ENCODE assay signal across 24 cellular contexts in the genomic region with DNA sequence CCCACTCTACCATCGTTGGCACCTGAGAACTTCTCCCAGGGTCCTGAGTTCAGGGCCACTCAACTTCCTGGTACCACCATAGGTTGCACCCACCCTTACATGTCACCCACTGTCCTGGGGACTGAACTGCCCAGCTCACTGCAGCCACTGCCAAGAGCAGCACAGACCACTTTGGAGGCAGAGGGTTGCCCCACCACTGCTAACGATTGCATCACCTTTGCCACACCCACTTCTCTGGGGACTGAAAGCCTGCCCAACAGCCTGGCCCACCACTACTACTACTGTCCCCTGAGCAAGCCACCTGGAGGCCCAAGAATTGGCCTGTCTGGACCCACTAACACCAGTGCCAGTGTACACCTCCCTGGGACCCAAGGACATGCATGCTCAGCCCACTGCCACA. TPM values are rescaled to one million over a fixed set of nuclear protein-coding genes. Genes with fewer than 3 reads are reported as not detected.
DNase-seq lines count a peak whose midpoint lies in the region; ATAC-seq and TF ChIP-seq lines count a peak whose summit lies in the region.
"Had no signal": no experiment of that assay in that cellular context is flagged by ENCODE, and none has a peak within 500 bp of the region (broad histone marks: within the 10 kb centered on the region; RNA-seq: fewer than 3 reads in every experiment).

No MANE protein-coding gene starts in this region.

- no peak overlapping the region for H3K4me3 ChIP-seq in H7 (ENCODE audit: insufficient read depth, low read depth, low read length)
- H3K4me3 ChIP-seq in brain microvascular endothelial cell (ENCODE audit: low read depth, low read length) = no peak overlapping the region
- H3K4me3 ChIP-seq: left lung, pancreas, SJCRH30 had no signal

- in situ Hi-C loops in brain microvascular endothelial cell (cut with HindIII; ENCODE audit: low pct_ligation_motif_present, low sequenced_read_pairs) = no loop called here

- H3K36me3 ChIP-seq in H7 (replicated peaks; ENCODE audit: control insufficient read depth, insufficient read depth, low read length) (no peaks in the 10 kb centered on the region), brain microvascular endothelial cell (replicated peaks) (no peaks in the 10 kb centered on the region)
- H3K36me3 ChIP-seq: left lung, pancreas, SJCRH30, WERI-Rb-1 had no signal

- no peaks in the 10 kb centered on the region for H3K27me3 ChIP-seq in H7 (ENCODE audit: control insufficient read depth, insufficient read depth, low read length)
- no peaks in the 10 kb centered on the region for H3K27me3 ChIP-seq in brain microvascular endothelial cell (replicated peaks)
- H3K27me3 ChIP-seq: pancreas, SJCRH30 had no signal

- ATAC-seq in HG03432 (IDR thresholded peaks at IDR 0.05; ENCODE audit: unreplicated experiment) = no peak
- ATAC-seq: activated naive CD4-positive, alpha-beta T cell treated with anti-CD3 and anti-CD28 coated beads, Interleukin-2, amount 50 U/mL, for 72 hours; left lung; pancreas had no signal

- no peak overlapping the region for H3K27ac ChIP-seq in brain microvascular endothelial cell
- H3K27ac ChIP-seq: 22Rv1, left lung, pancreas, SJCRH30, WERI-Rb-1 had no signal

- DNase-seq in SIG-M5 treated with dmso at 0.1 percent for 504 hours (lab: John Stamatoyannopoulos, UW; ENCODE audit: unreplicated experiment) = peak; percentile 46
- no peak for DNase-seq in SIG-M5 (lab: John Stamatoyannopoulos, UW)
- DNase-seq in H7 = peak; percentile 2
- peak; percentile 11 for DNase-seq in NOMO-1 treated with dmso at 0.1 percent for 144 hours (lab: John Stamatoyannopoulos, UW; ENCODE audit: unreplicated experiment)
- DNase-seq in islet precursor cell = peak; percentile 42
- no peak for DNase-seq in brain microvascular endothelial cell
- DNase-seq in superior temporal gyrus (ENCODE audit: extremely low spot score) = no peak
- DNase-seq: amygdala; DMS53; left lung; NCI-H1417 treated with DMSO at 0.1 percent for 48 hours; NCI-H2081; NCI-H524 treated with DMSO at 0.1 percent for 48 hours; SJCRH30; small intestine; stimulated activated naive CD4-positive, alpha-beta T cell; T1000; WERI-Rb-1 had no signal

- TF ChIP-seq CTCF in brain microvascular endothelial cell (IDR thresholded peaks at IDR 0.05; ENCODE audit: low read depth, low read length, missing control alignments) = no peak

RNA-seq across cellular contexts. Expression of a gene that starts 27.6 kb away (rescaled TPM):
- total RNA-seq in H7 (2014; rRNA removed; shearing (Covaris generic)) = 0.03 and 0.22 TPM in 2 replicates
- total RNA-seq: bronchial epithelial cell, temporal lobe had no signal

Comparison
In these comparisons a context has a peak if more than half of its experiments do, and no peak if none do; other contexts are left out.
1. DNase-seq: peak in SIG-M5 treated with dmso at 0.1 percent for 504 hours (single experiment), H7 (single experiment), NOMO-1 treated with dmso at 0.1 percent for 144 hours (single experiment) and islet precursor cell (single experiment); none in SIG-M5 (single experiment), brain microvascular endothelial cell (single experiment) and superior temporal gyrus (single experiment).